ENCODE assay signal across 31 cellular contexts in genomic region chr3:29771602-29772001, GRCh38.
"Had no signal": no experiment of that assay in that cellular context is flagged by ENCODE, and none has a peak within 500 bp of the region (broad histone marks: within the 10 kb centered on the region; RNA-seq: fewer than 3 reads in every experiment).

No MANE protein-coding gene starts in this region.

- H3K4me1 Mint-ChIP-seq: activated B cell treated with CpG ODN at 0.5 μM for 24 hours; activated naive CD8-positive, alpha-beta T cell treated with anti-CD3 and anti-CD28 coated beads for 36 hours; natural killer cell; stimulated activated memory B cell treated with anti-CD40 and anti-IgM and Interleukin-4, amounts not matched to agents 10 μg/mL and 1 μg/mL and 100 μg/mL, for 72 hours; stimulated activated naive CD8-positive, alpha-beta T cell treated with anti-CD3 and anti-CD28 coated beads, Interleukin-15, amount 100 ng/mL, for 72 hours had no signal

- ATAC-seq: body of pancreas; gastrocnemius medialis; left cardiac atrium; natural killer cell; stimulated activated memory B cell treated with anti-CD40 and anti-IgM and Interleukin-4, amounts not matched to agents 10 μg/mL and 1 μg/mL and 100 μg/mL, for 72 hours; stimulated activated naive CD8-positive, alpha-beta T cell treated with anti-CD3 and anti-CD28 coated beads, Interleukin-15, amount 100 ng/mL, for 72 hours had no signal

- H3K4me3 Mint-ChIP-seq: activated B cell treated with CpG ODN at 0.5 μM for 24 hours; activated naive CD8-positive, alpha-beta T cell treated with anti-CD3 and anti-CD28 coated beads for 36 hours; natural killer cell; neural progenitor cell; stimulated activated memory B cell treated with anti-CD40 and anti-IgM and Interleukin-4, amounts not matched to agents 10 μg/mL and 1 μg/mL and 100 μg/mL, for 72 hours; stimulated activated naive CD8-positive, alpha-beta T cell treated with anti-CD3 and anti-CD28 coated beads, Interleukin-15, amount 100 ng/mL, for 72 hours; T-helper 1 cell treated with Interleukin-12 subunit alpha and Interleukin-12 subunit beta and Interleukin-4 antibody, amounts not matched to agents 30 μg/mL and 1 μg/mL, for 36 hours; type B pancreatic cell had no signal

- DNase-seq: activated B cell treated with CpG ODN at 0.5 μM for 24 hours; activated CD4-positive, alpha-beta T cell treated with anti-CD3 and anti-CD28 coated beads, Interleukin-2, amount 50 U/mL, for 4 hours; activated effector memory CD4-positive, alpha-beta T cell treated with Interleukin-2 at 50 U/mL for 16 hours; activated naive CD4-positive, alpha-beta T cell treated with Interleukin-2 at 50 U/mL for 16 hours; activated naive CD8-positive, alpha-beta T cell treated with anti-CD3 and anti-CD28 coated beads for 36 hours; adrenal gland; aorta; body of pancreas; cerebellar nuclear complex; dorsolateral prefrontal cortex; effector memory CD4-positive, alpha-beta T cell; erythroblast; gastrocnemius medialis; left cardiac atrium; natural killer cell; occipital lobe; stimulated activated CD4-positive, alpha-beta T cell treated with anti-CD3 and anti-CD28 coated beads, Interleukin-1b, Interleukin-23, amount 100 ng/mL, for 48 hours; stimulated activated CD4-positive, alpha-beta T cell treated with anti-CD3 and anti-CD28 coated beads, Interleukin-4, amount 100 ng/mL, for 4 hours; stimulated activated CD8-positive, alpha-beta memory T cell treated with anti-CD3 and anti-CD28 coated beads, Interleukin-4, amount 100 ng/mL, for 48 hours; stimulated activated naive CD8-positive, alpha-beta T cell treated with anti-CD3 and anti-CD28 coated beads, Interleukin-15, amount 100 ng/mL, for 72 hours; substantia nigra; T-helper 9 cell had no signal

- H3K36me3 Mint-ChIP-seq: activated naive CD8-positive, alpha-beta T cell treated with anti-CD3 and anti-CD28 coated beads for 36 hours; natural killer cell; neural progenitor cell; stimulated activated memory B cell treated with anti-CD40 and anti-IgM and Interleukin-4, amounts not matched to agents 10 μg/mL and 1 μg/mL and 100 μg/mL, for 72 hours had no signal

- H3K27ac Mint-ChIP-seq: activated B cell treated with CpG ODN at 0.5 μM for 24 hours; activated naive CD8-positive, alpha-beta T cell treated with anti-CD3 and anti-CD28 coated beads for 36 hours; natural killer cell; neural progenitor cell; stimulated activated memory B cell treated with anti-CD40 and anti-IgM and Interleukin-4, amounts not matched to agents 10 μg/mL and 1 μg/mL and 100 μg/mL, for 72 hours; T-helper 1 cell treated with Interleukin-12 subunit alpha and Interleukin-12 subunit beta and Interleukin-4 antibody, amounts not matched to agents 30 μg/mL and 1 μg/mL, for 36 hours; type B pancreatic cell had no signal

- H3K27me3 Mint-ChIP-seq: activated B cell treated with CpG ODN at 0.5 μM for 24 hours; stimulated activated memory B cell treated with anti-CD40 and anti-IgM and Interleukin-4, amounts not matched to agents 10 μg/mL and 1 μg/mL and 100 μg/mL, for 72 hours; stimulated activated naive CD8-positive, alpha-beta T cell treated with anti-CD3 and anti-CD28 coated beads, Interleukin-15, amount 100 ng/mL, for 72 hours; type B pancreatic cell had no signal

- H3K9me3 Mint-ChIP-seq: activated B cell treated with CpG ODN at 0.5 μM for 24 hours; activated naive CD8-positive, alpha-beta T cell treated with anti-CD3 and anti-CD28 coated beads for 36 hours; neural progenitor cell; stimulated activated naive CD8-positive, alpha-beta T cell treated with anti-CD3 and anti-CD28 coated beads, Interleukin-15, amount 100 ng/mL, for 72 hours; T-helper 1 cell treated with Interleukin-12 subunit alpha and Interleukin-12 subunit beta and Interleukin-4 antibody, amounts not matched to agents 30 μg/mL and 1 μg/mL, for 36 hours; type B pancreatic cell had no signal

- H3K4me3 ChIP-seq: adrenal gland, body of pancreas, coronary artery, dorsolateral prefrontal cortex, gastrocnemius medialis, hepatocyte, neural progenitor cell, right atrium auricular region, smooth muscle cell, vagina had no signal
